Comparison of ENCODE assay signal across 3 cellular contexts in the genomic region with DNA sequence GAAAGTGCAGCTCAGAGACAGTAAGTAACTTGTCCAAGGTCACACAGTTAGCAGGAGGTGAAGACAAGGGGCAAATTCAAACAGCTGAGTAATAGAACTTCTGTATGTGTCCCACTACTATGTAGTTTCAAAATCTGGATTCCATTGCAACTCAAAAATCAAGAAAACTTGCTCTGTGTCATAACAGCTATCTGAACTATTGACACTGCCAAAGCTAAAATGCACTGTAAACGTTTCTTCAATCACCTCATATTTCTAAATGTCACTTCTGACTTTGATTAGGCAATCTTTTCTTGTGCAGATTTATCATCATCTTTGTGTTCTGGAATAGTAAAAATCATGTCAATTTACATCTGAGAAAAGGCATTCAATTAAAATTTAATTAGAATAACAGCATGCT.
"Had no signal": no experiment of that assay in that cellular context is flagged by ENCODE, and none has a peak within 500 bp of the region (broad histone marks: within the 10 kb centered on the region; RNA-seq: fewer than 3 reads in every experiment).

No MANE protein-coding gene starts in this region.

- H3K27ac ChIP-seq: HL-60 had no signal

- H3K4me3 ChIP-seq: K562 had no signal

- ATAC-seq: HepG2, K562 had no signal
